Comparison of ENCODE assay signal across 28 cellular contexts in the genomic region with DNA sequence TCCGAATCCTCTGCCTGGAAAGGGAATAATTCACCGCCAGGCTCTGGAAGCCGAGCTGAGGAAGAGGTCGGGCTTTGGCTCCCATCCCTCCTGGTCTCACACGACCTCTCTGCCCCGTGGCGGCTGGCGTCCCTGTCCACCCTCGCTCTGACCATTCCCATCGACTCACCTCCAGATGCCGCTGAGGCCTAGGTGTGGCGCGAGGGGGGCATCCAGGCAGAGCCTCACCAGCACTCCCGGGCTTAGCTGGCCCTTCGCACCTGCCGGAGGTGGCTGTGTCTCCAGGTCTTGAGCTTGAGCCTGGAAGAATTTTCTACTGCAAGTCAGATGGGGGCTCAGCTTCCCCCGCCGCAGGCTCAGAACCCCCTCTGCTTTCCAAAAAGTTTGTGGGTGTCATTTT. TPM values are rescaled to one million over a fixed set of nuclear protein-coding genes. Genes with fewer than 3 reads are reported as not detected.
A peak's percentile ranks its signal among the peaks of the same experiment; 100 is the strongest.
DNase-seq lines count a peak whose midpoint lies in the region; ATAC-seq, FAIRE-seq and TF ChIP-seq lines count a peak whose summit lies in the region.
"Had no signal": no experiment of that assay in that cellular context is flagged by ENCODE, and none has a peak within 500 bp of the region (broad histone marks: within the 10 kb centered on the region; RNA-seq: fewer than 3 reads in every experiment).

No MANE protein-coding gene starts in this region.

- no peak for FAIRE-seq in K562 (lab: Jason Lieb, UNC)
- FAIRE-seq: A549, D721Med, GM12878, GM18507, H1 had no signal

- no peak for ATAC-seq in K562
- ATAC-seq in upper lobe of right lung: no peak
- ATAC-seq in GM18868 (IDR thresholded peaks at IDR 0.05; ENCODE audit: unreplicated experiment): no peak
- ATAC-seq: A549, GM12878, HCT116 had no signal

- peaks cover 3% of the 10 kb centered on the region for H3K9me1 ChIP-seq in K562 (ENCODE audit: control insufficient read depth, insufficient read depth, low read length)

- H3K9me3 Mint-ChIP-seq in neural progenitor cell: no peaks in the 10 kb centered on the region
- H3K9me3 Mint-ChIP-seq: CD4-positive, alpha-beta T cell; H9 had no signal

- H3K36me3 ChIP-seq in K562 (ENCODE audit: control insufficient read depth, insufficient read depth, low read length): peaks cover 2% of the 10 kb centered on the region; the same call in 1 of the 3 replicates
- no peaks in the 10 kb centered on the region for H3K36me3 ChIP-seq in osteoblast (ENCODE audit: insufficient read depth, low read length)
- no peaks in the 10 kb centered on the region for H3K36me3 ChIP-seq in upper lobe of right lung
- H3K36me3 ChIP-seq in neural progenitor cell: no peaks in the 10 kb centered on the region
- H3K36me3 ChIP-seq: BE2C; BLaER1 treated with 17β-estradiol and CSF1 and Interleukin-3, amounts not matched to agents 10 nM and 100 nM had no signal

- H3K9me3 ChIP-seq in K562 (replicated peaks; ENCODE audit: control insufficient read depth, insufficient read depth, low read depth, low read length) (no peaks in the 10 kb centered on the region), osteoblast (ENCODE audit: low read depth, low read length) (no peaks in the 10 kb centered on the region), upper lobe of right lung (no peaks in the 10 kb centered on the region), neural progenitor cell (ENCODE audit: low read depth) (no peaks in the 10 kb centered on the region)
- H3K9me3 ChIP-seq: A549; BE2C; BLaER1 treated with 17β-estradiol and CSF1 and Interleukin-3, amounts not matched to agents 10 nM and 100 nM had no signal

- H3K9ac ChIP-seq in K562 (ENCODE audit: insufficient read depth in 1 of 2, low read depth in 2 of 2, low read length in 2 of 2): peak overlapping the region; percentile 33 to 64; a peak in 3 of 4 replicates
- no peak overlapping the region for H3K9ac ChIP-seq in neural progenitor cell
- H3K9ac ChIP-seq: BLaER1 treated with 17β-estradiol and CSF1 and Interleukin-3, amounts not matched to agents 10 nM and 100 nM; GM23248 had no signal

- no peaks in the 10 kb centered on the region for H3F3A ChIP-seq in neural progenitor cell (ENCODE audit: low read depth)

- intact Hi-C loops in K562 (cut with micrococcal nuclease) (no loop called here), upper lobe of right lung (cut with DNase I) (no loop called here), posterior vena cava (cut with DNase I) (no loop called here)

- H3K36me3 Mint-ChIP-seq in neural progenitor cell: no peaks in the 10 kb centered on the region
- H3K36me3 Mint-ChIP-seq: CD14-positive monocyte; CD8-positive, alpha-beta memory T cell had no signal

- H3K27me3 ChIP-seq in K562 (ENCODE audit: control insufficient read depth in 2 of 2, insufficient read depth in 2 of 2, low read length in 2 of 2) (peaks cover 24 to 80% of the 10 kb centered on the region in 2 experiments), osteoblast (ENCODE audit: insufficient read depth, low read length) (no peaks in the 10 kb centered on the region), upper lobe of right lung (no peaks in the 10 kb centered on the region), neural progenitor cell (no peaks in the 10 kb centered on the region)
- H3K27me3 ChIP-seq: BE2C; BLaER1 treated with 17β-estradiol and CSF1 and Interleukin-3, amounts not matched to agents 10 nM and 100 nM had no signal

- TF ChIP-seq CTCF in K562 (IDR thresholded peaks at IDR 0.05 in 2 of 3, conservative IDR thresholded peaks at IDR 0.05 in 1 of 3; ENCODE audit: insufficient read depth in 2 of 3, low read depth in 1 of 3, low read length in 3 of 3): no peak
- no peak for TF ChIP-seq CTCF in osteoblast (IDR thresholded peaks at IDR 0.05; ENCODE audit: extremely low read depth, low read depth, low read length)
- no peak for TF ChIP-seq CTCF in upper lobe of right lung (IDR thresholded peaks at IDR 0.05)
- TF ChIP-seq CTCF in neural progenitor cell (IDR thresholded peaks at IDR 0.05): no peak

- H3K27me3 Mint-ChIP-seq in neural progenitor cell (ENCODE audit: insufficient read depth, low read depth): peaks cover 5% of the 10 kb centered on the region
- H3K27me3 Mint-ChIP-seq: CD4-positive, alpha-beta T cell had no signal

- in situ Hi-C loops in K562 (cut with MboI): no loop called here

- POLR2A ChIA-PET in K562 (lab: Yijun Ruan, JAX): interaction anchor here (0.6 kb wide), 1 partner anchor 17 kb away, joined by 3 read pairs; no protein-coding TSS in a partner anchor

- CTCF ChIA-PET in K562 (lab: Yijun Ruan, JAX; ENCODE audit: low intra/inter-chr PET ratio): no interaction called here

- H3K79me2 ChIP-seq in K562 (ENCODE audit: control insufficient read depth, insufficient read depth, low read length) (peaks cover 11% of the 10 kb centered on the region), osteoblast (ENCODE audit: insufficient read depth, low read length) (no peaks in the 10 kb centered on the region), neural progenitor cell (ENCODE audit: low read depth) (no peaks in the 10 kb centered on the region)

- no peak for TF ChIP-seq RAD21 in K562 (CRISPR knock-in tag; conservative IDR thresholded peaks at IDR 0.05 in 1 of 2, IDR thresholded peaks at IDR 0.05 in 1 of 2)

- no peak for TF ChIP-seq POLR2A in K562 (conservative IDR thresholded peaks at IDR 0.05)

- DNase-seq in K562 (ENCODE audit: extremely low read depth in 1 of 4, low spot score in 3 of 4) (no peak), islet precursor cell (peak; percentile 29), osteoblast (ENCODE audit: insufficient read length, low spot score, missing footprints) (peak; percentile 52), upper lobe of right lung (peak; percentile 59), posterior vena cava (ENCODE audit: low spot score) (no peak), neural progenitor cell (ENCODE audit: low spot score) (no peak)
- DNase-seq in activated CD4-positive, alpha-beta T cell treated with anti-CD3 and anti-CD28 coated beads, Interleukin-2, amount 50 U/mL, for 1 hour: no peak
- DNase-seq: 8988T; ACHN; AML-193; BE2C; CD4-positive, alpha-beta T cell; CD8-positive, alpha-beta memory T cell; DMS 273 treated with DMSO at 0.1 percent for 48 hours; DMS79; EL; GDM1; GM23248; H9 had no signal

- H3K4me1 ChIP-seq in K562 (replicated peaks in 1 of 2; ENCODE audit: control insufficient read depth in 2 of 2, insufficient read depth in 2 of 2, low read length in 2 of 2) (peaks cover 0 to 19% of the 10 kb centered on the region in 2 experiments; a peak in 2 of 5 replicates), osteoblast (ENCODE audit: insufficient read depth, low read length) (no peaks in the 10 kb centered on the region), upper lobe of right lung (no peaks in the 10 kb centered on the region), neural progenitor cell (no peaks in the 10 kb centered on the region)
- H3K4me1 ChIP-seq: A549; BE2C; BLaER1 treated with 17β-estradiol and CSF1 and Interleukin-3, amounts not matched to agents 10 nM and 100 nM had no signal

- H3K27ac Mint-ChIP-seq in neural progenitor cell: no peak overlapping the region
- H3K27ac Mint-ChIP-seq: CD14-positive monocyte; CD4-positive, alpha-beta T cell; CD8-positive, alpha-beta memory T cell; H9 had no signal

- TSS peak; percentile 41 for BruUV-seq in K562 (replicated peaks; lab: Mats Ljungman, UMichigan)

- H4K20me1 ChIP-seq in K562 (replicated peaks; ENCODE audit: control insufficient read depth, insufficient read depth, low read length) (no peaks in the 10 kb centered on the region), osteoblast (ENCODE audit: insufficient read depth, low read length) (no peaks in the 10 kb centered on the region), neural progenitor cell (ENCODE audit: low read depth) (no peaks in the 10 kb centered on the region)
- H4K20me1 ChIP-seq: BLaER1 treated with 17β-estradiol and CSF1 and Interleukin-3, amounts not matched to agents 10 nM and 100 nM had no signal

- H2AFZ ChIP-seq in K562 (ENCODE audit: low read depth, low read length) (peak overlapping the region; percentile 72), osteoblast (ENCODE audit: low read length) (no peak overlapping the region), neural progenitor cell (replicated peaks) (no peak overlapping the region)
- H2AFZ ChIP-seq: GM23248 had no signal

- H3K27ac ChIP-seq in K562 (ENCODE audit: extremely low read depth, low read depth, low read length) (no peak overlapping the region), osteoblast (ENCODE audit: low read depth, low read length) (no peak overlapping the region), upper lobe of right lung (no peak overlapping the region), neural progenitor cell (no peak overlapping the region)
- H3K27ac ChIP-seq: A549; BLaER1 treated with 17β-estradiol and CSF1 and Interleukin-3, amounts not matched to agents 10 nM and 100 nM; GM23248 had no signal

- no peak overlapping the region for H3K4me3 Mint-ChIP-seq in neural progenitor cell
- H3K4me3 Mint-ChIP-seq: CD14-positive monocyte; CD4-positive, alpha-beta T cell; CD8-positive, alpha-beta memory T cell; H9 had no signal

- no peak for TF ChIP-seq EP300 in K562 (IDR thresholded peaks at IDR 0.05; ENCODE audit: low read length)

- WGBS in K562 (ENCODE audit: insufficient coverage, low coverage, missing lambda C conversion rate): 27% methylated on average over 18 of the region's 18 CpGs

- peak overlapping the region; percentile 9; the same call in 1 of the 2 replicates for H3K4me2 ChIP-seq in K562 (ENCODE audit: insufficient read depth, low read length)
- no peak overlapping the region for H3K4me2 ChIP-seq in osteoblast (ENCODE audit: insufficient read depth, low read length)
- H3K4me2 ChIP-seq in neural progenitor cell: no peak overlapping the region
- H3K4me2 ChIP-seq: A549; BLaER1 treated with 17β-estradiol and CSF1 and Interleukin-3, amounts not matched to agents 10 nM and 100 nM had no signal

- peak overlapping the region; percentile 44 for H3K4me3 ChIP-seq in K562
- no peak overlapping the region for H3K4me3 ChIP-seq in osteoblast (ENCODE audit: insufficient read depth, low read length)
- H3K4me3 ChIP-seq in upper lobe of right lung: no peak overlapping the region
- no peak overlapping the region for H3K4me3 ChIP-seq in neural progenitor cell
- H3K4me3 ChIP-seq: A549; BLaER1 treated with 17β-estradiol and CSF1 and Interleukin-3, amounts not matched to agents 10 nM and 100 nM; GM12878; GM23248 had no signal

- H3K4me1 Mint-ChIP-seq in neural progenitor cell: peaks cover 9% of the 10 kb centered on the region
- H3K4me1 Mint-ChIP-seq: CD14-positive monocyte; CD8-positive, alpha-beta memory T cell had no signal

RNA-seq across cellular contexts. Expression of gene SMOC2, which starts 28.5 kb away (rescaled TPM):
- total RNA-seq in K562 (2011; cell fraction: chromatin; rRNA removed; ENCODE audit: low replicate concordance): 4.8 and 6.8 TPM in 2 replicates
- 2.4 and 2.7 TPM in 2 replicates for total RNA-seq in K562 (2011; cell fraction: nucleolus; rRNA removed)
- 4.8 and 5.4 TPM in 2 replicates for total RNA-seq in K562 (2011; cell fraction: nucleoplasm; rRNA removed)
- total RNA-seq in K562 (2014; rRNA removed) (0.45 and 1.0 TPM in 2 replicates), K562 (2014; rRNA removed; fragmentation: Illumina TruSeq; extraction: Trizol) (1.1 TPM in 2 replicates), K562 (2015; rRNA removed; fragmentation: Illumina TruSeq; extraction: Trizol) (1.3 and 1.5 TPM in 2 replicates), K562 (2021) (1.2 and 1.7 TPM in 2 replicates), osteoblast (0.36 and 10.6 TPM in 2 replicates), upper lobe of right lung (33.1 TPM), posterior vena cava (100 to 1,000 TPM in 1 of 2 donors, 10 to 100 TPM in 1; 77.6 to 176 TPM), neural progenitor cell (ENCODE audit: low replicate concordance) (0.74 and 0.75 TPM in 2 replicates)
- polyA plus RNA-seq in K562 (2011; rRNA removed) (2.3 and 2.9 TPM in 2 replicates), K562 (2014; fragmentation: Illumina TruSeq; extraction: Trizol) (1.5 and 1.6 TPM in 2 replicates), K562 (2014; fragmentation: Nextera tagmentation; extraction: Ambion mirVana) (under 1 TPM; 0.62 to 0.84 TPM), K562 (2014; rRNA removed) (1.0 and 1.1 TPM in 2 replicates)
- 1.3 and 1.9 TPM in 2 replicates for polyA plus RNA-seq in K562 (2011; cell fraction: cytosol; rRNA removed)
- 8.1 and 8.5 TPM in 2 replicates for polyA plus RNA-seq in K562 (2011; cell fraction: nucleus; rRNA removed)
- polyA plus RNA-seq in K562 (2012): 1.1 and 1.8 TPM in 2 replicates
- polyA minus RNA-seq in K562 (2011; rRNA and poly(A)+ RNA removed): 0.70 and 1.2 TPM in 2 replicates
- 0.38 and 1.0 TPM in 2 replicates for polyA minus RNA-seq in K562 (2011; cell fraction: cytosol; rRNA and poly(A)+ RNA removed)
- polyA minus RNA-seq in K562 (2011; cell fraction: nucleus; rRNA and poly(A)+ RNA removed): 1.8 and 3.6 TPM in 2 replicates
- total RNA-seq: CD4-positive, alpha-beta T cell; CD8-positive, alpha-beta memory T cell; GM23248 had no signal
- polyA plus RNA-seq: A549; CD14-positive monocyte; CD8-positive, alpha-beta memory T cell; GM23248 had no signal

Comparison
In these comparisons a context has a peak if more than half of its experiments do, and no peak if none do; other contexts are left out.
1. DNase-seq: peak in islet precursor cell (single experiment), osteoblast (single experiment) and upper lobe of right lung (single experiment); none in K562 (0 of 4), activated CD4-positive, alpha-beta T cell treated with anti-CD3 and anti-CD28 coated beads, Interleukin-2, amount 50 U/mL, for 1 hour (single experiment), posterior vena cava (single experiment) and neural progenitor cell (single experiment).